ENCODE assay signal across 20 cellular contexts in the genomic region with DNA sequence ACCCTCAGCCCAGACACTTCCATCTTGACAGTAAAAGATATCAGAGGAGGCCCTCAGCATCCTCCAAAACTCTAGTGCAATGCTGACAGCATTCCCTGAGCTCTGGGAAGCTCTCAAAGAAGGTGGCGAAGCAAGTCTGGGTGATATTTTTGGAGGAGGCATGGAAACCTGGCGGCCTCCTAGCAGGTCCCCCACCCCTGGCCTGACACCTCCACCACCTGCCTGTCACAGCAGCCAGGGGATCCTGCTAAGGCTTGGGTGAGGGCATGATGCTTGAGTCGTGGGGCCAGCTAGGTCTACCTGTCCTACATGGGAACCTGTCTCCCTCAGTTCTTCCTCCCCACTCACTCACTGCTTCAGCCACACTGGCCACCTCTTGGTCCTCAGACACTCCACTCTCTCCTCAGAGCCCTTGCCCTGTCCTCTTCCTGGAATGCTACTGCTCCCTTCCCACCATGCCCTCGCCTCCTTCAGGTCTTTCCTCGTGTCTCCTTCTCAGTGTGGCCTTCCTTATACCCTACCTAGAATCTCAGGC. TPM values are rescaled to one million over a fixed set of nuclear protein-coding genes. Genes with fewer than 3 reads are reported as not detected.
A peak's percentile ranks its signal among the peaks of the same experiment; 100 is the strongest.
DNase-seq lines count a peak whose midpoint lies in the region; ATAC-seq and TF ChIP-seq lines count a peak whose summit lies in the region.
"Had no signal": no experiment of that assay in that cellular context is flagged by ENCODE, and none has a peak within 500 bp of the region (broad histone marks: within the 10 kb centered on the region; RNA-seq: fewer than 3 reads in every experiment).

No MANE protein-coding gene starts in this region.

- H3K36me3 Mint-ChIP-seq in activated CD4-positive, alpha-beta T cell treated with anti-CD3 and anti-CD28 coated beads, Interleukin-2, amount 10 ng/mL, durations not matched to agents 24 days and 14 days (ENCODE audit: low read depth) = peaks cover 70% of the 10 kb centered on the region
- H3K36me3 Mint-ChIP-seq in activated naive CD8-positive, alpha-beta T cell treated with anti-CD3 and anti-CD28 coated beads, Interleukin-2, amount 10 ng/mL, durations not matched to agents 7 days and 5 days = peaks cover 86% of the 10 kb centered on the region
- peaks cover 14 to 64% (median 28%) of the 10 kb centered on the region in 5 donors for H3K36me3 Mint-ChIP-seq in naive thymus-derived CD4-positive, alpha-beta T cell
- H3K36me3 Mint-ChIP-seq in activated CD4-positive, alpha-beta memory T cell treated with anti-CD3 and anti-CD28 coated beads for 36 hours = peaks cover 22% of the 10 kb centered on the region

- POLR2A ChIA-PET in activated naive CD8-positive, alpha-beta T cell treated with anti-CD3 and anti-CD28 coated beads, Interleukin-2, amount 10 ng/mL, durations not matched to agents 7 days and 5 days (lab: Charles Lee) = interaction anchor here (0.8 to 1.3 kb wide), 2 partner anchors 8 to 9 kb away, joined by 3 read pairs; a partner anchor contains a TSS
- POLR2A ChIA-PET in naive thymus-derived CD4-positive, alpha-beta T cell (lab: Charles Lee) = no interaction called here
- POLR2A ChIA-PET in activated CD4-positive, alpha-beta memory T cell treated with anti-CD3 and anti-CD28 coated beads for 36 hours (lab: Charles Lee) = interaction anchor here (0.6 kb wide), 1 partner anchor 37 kb away, joined by 3 read pairs; no protein-coding TSS in a partner anchor

- no peak overlapping the region for H3K4me3 ChIP-seq in naive thymus-derived CD4-positive, alpha-beta T cell (ENCODE audit: low read length)
- no peak overlapping the region for H3K4me3 ChIP-seq in thoracic aorta
- H3K4me3 ChIP-seq: pancreas had no signal

- CTCF ChIA-PET in naive thymus-derived CD4-positive, alpha-beta T cell (lab: Charles Lee) = no interaction called here
- CTCF ChIA-PET in activated CD4-positive, alpha-beta memory T cell treated with anti-CD3 and anti-CD28 coated beads for 36 hours (lab: Charles Lee) = interaction anchor here (0.7 to 2.6 kb wide), 2 partner anchors 10 to 91 kb away, joined by 3 to 5 read pairs; no protein-coding TSS in a partner anchor

- H3K27ac ChIP-seq in naive thymus-derived CD4-positive, alpha-beta T cell (ENCODE audit: low read depth, low read length) = peak overlapping the region; percentile 30
- peak overlapping the region; percentile 10 to 55 for H3K27ac ChIP-seq in thoracic aorta
- H3K27ac ChIP-seq: pancreas had no signal

- DNase-seq in activated CD4-positive, alpha-beta T cell treated with anti-CD3 and anti-CD28 coated beads, Interleukin-2, amount 10 ng/mL, durations not matched to agents 24 days and 14 days = no peak
- no peak for DNase-seq in activated CD4-positive, alpha-beta T cell treated with anti-CD3 and anti-CD28 coated beads, Interleukin-2, amount 50 U/mL, for 48 hours
- DNase-seq in activated naive CD8-positive, alpha-beta T cell treated with anti-CD3 and anti-CD28 coated beads, Interleukin-2, amount 10 ng/mL, durations not matched to agents 7 days and 5 days = no peak
- DNase-seq in naive thymus-derived CD4-positive, alpha-beta T cell = no peak
- DNase-seq in thoracic aorta (ENCODE audit: low spot score) (no peak), kidney tubule cell (ENCODE audit: low spot score) (no peak)
- no peak for DNase-seq in activated CD4-positive, alpha-beta memory T cell treated with anti-CD3 and anti-CD28 coated beads for 36 hours
- DNase-seq: activated CD8-positive, alpha-beta memory T cell treated with anti-CD3 and anti-CD28 coated beads, Interleukin-2, amount 50 U/mL, for 4 hours; activated naive CD4-positive, alpha-beta T cell treated with Interleukin-2 at 50 U/mL for 16 hours; NCI-H1436 treated with DMSO at 0.1 percent for 48 hours; small intestine had no signal

- no peaks in the 10 kb centered on the region for H3K27me3 ChIP-seq in naive thymus-derived CD4-positive, alpha-beta T cell (ENCODE audit: control insufficient read depth in 2 of 2, insufficient read depth in 2 of 2, low read length in 2 of 2)
- H3K27me3 ChIP-seq in thoracic aorta (replicated peaks; ENCODE audit: insufficient read depth) = no peaks in the 10 kb centered on the region
- H3K27me3 ChIP-seq: pancreas had no signal

- peaks cover 4% of the 10 kb centered on the region for H3K9me3 Mint-ChIP-seq in activated CD4-positive, alpha-beta T cell treated with anti-CD3 and anti-CD28 coated beads, Interleukin-2, amount 10 ng/mL, durations not matched to agents 24 days and 14 days
- H3K9me3 Mint-ChIP-seq in activated naive CD8-positive, alpha-beta T cell treated with anti-CD3 and anti-CD28 coated beads, Interleukin-2, amount 10 ng/mL, durations not matched to agents 7 days and 5 days = peaks cover 8% of the 10 kb centered on the region
- H3K9me3 Mint-ChIP-seq in naive thymus-derived CD4-positive, alpha-beta T cell = peaks cover 0 to 10% (median 2%) of the 10 kb centered on the region in 11 donors
- H3K9me3 Mint-ChIP-seq in activated CD4-positive, alpha-beta memory T cell treated with anti-CD3 and anti-CD28 coated beads for 36 hours = peaks cover 10% of the 10 kb centered on the region

- no peak for TF ChIP-seq CTCF in thoracic aorta (IDR thresholded peaks at IDR 0.05)

- peaks cover 0 to 14% (median 0%) of the 10 kb centered on the region in 3 experiments for H3K36me3 ChIP-seq in naive thymus-derived CD4-positive, alpha-beta T cell (ENCODE audit: control insufficient read depth in 2 of 3, insufficient read depth in 3 of 3, low read length in 3 of 3)
- H3K36me3 ChIP-seq in thoracic aorta = peaks cover 26% of the 10 kb centered on the region

- intact Hi-C loops in activated CD4-positive, alpha-beta T cell treated with anti-CD3 and anti-CD28 coated beads, Interleukin-2, amount 10 ng/mL, durations not matched to agents 24 days and 14 days (cut with micrococcal nuclease) = loop anchor here (10.0 kb wide), 1 partner anchor 485 kb away; no protein-coding TSS in a partner anchor
- intact Hi-C loops in naive thymus-derived CD4-positive, alpha-beta T cell (cut with micrococcal nuclease) = loop anchor here (10.0 kb wide), 2 partner anchors 135 to 805 kb away; a partner anchor contains a TSS
- intact Hi-C loops in activated CD4-positive, alpha-beta memory T cell treated with anti-CD3 and anti-CD28 coated beads for 36 hours (cut with micrococcal nuclease) = loop anchor here (10.0 kb wide), 1 partner anchor 485 kb away; no protein-coding TSS in a partner anchor

- no peak overlapping the region for H3K4me3 Mint-ChIP-seq in activated CD4-positive, alpha-beta T cell treated with anti-CD3 and anti-CD28 coated beads, Interleukin-2, amount 10 ng/mL, durations not matched to agents 24 days and 14 days
- H3K4me3 Mint-ChIP-seq in activated naive CD8-positive, alpha-beta T cell treated with anti-CD3 and anti-CD28 coated beads, Interleukin-2, amount 10 ng/mL, durations not matched to agents 7 days and 5 days = no peak overlapping the region
- peak overlapping the region in 4 of 10 donors; percentile 14 to 52 (median 38) for H3K4me3 Mint-ChIP-seq in naive thymus-derived CD4-positive, alpha-beta T cell
- H3K4me3 Mint-ChIP-seq in activated CD4-positive, alpha-beta memory T cell treated with anti-CD3 and anti-CD28 coated beads for 36 hours = no peak overlapping the region

- H3K9me3 ChIP-seq in naive thymus-derived CD4-positive, alpha-beta T cell (ENCODE audit: control insufficient read depth in 2 of 3, low read length in 3 of 3) = no peaks in the 10 kb centered on the region
- no peaks in the 10 kb centered on the region for H3K9me3 ChIP-seq in thoracic aorta
- H3K9me3 ChIP-seq: pancreas had no signal

- peaks cover 7 to 35% of the 10 kb centered on the region in 2 donors for H3K4me1 ChIP-seq in naive thymus-derived CD4-positive, alpha-beta T cell (ENCODE audit: control insufficient read depth in 2 of 2, insufficient read depth in 2 of 2, low read length in 2 of 2)
- peaks cover 8 to 72% of the 10 kb centered on the region in 2 donors for H3K4me1 ChIP-seq in thoracic aorta (ENCODE audit: control insufficient read depth in 1 of 2, low read depth in 2 of 2)

- H3K27ac Mint-ChIP-seq in activated CD4-positive, alpha-beta T cell treated with anti-CD3 and anti-CD28 coated beads, Interleukin-2, amount 10 ng/mL, durations not matched to agents 24 days and 14 days = peak overlapping the region; percentile 13
- peak overlapping the region; percentile 24 for H3K27ac Mint-ChIP-seq in activated naive CD8-positive, alpha-beta T cell treated with anti-CD3 and anti-CD28 coated beads, Interleukin-2, amount 10 ng/mL, durations not matched to agents 7 days and 5 days
- H3K27ac Mint-ChIP-seq in naive thymus-derived CD4-positive, alpha-beta T cell = peak overlapping the region in 8 of 9 donors; percentile 51 to 93 (median 81)
- no peak overlapping the region for H3K27ac Mint-ChIP-seq in activated CD4-positive, alpha-beta memory T cell treated with anti-CD3 and anti-CD28 coated beads for 36 hours

- H3K4me1 Mint-ChIP-seq in activated CD4-positive, alpha-beta T cell treated with anti-CD3 and anti-CD28 coated beads, Interleukin-2, amount 10 ng/mL, durations not matched to agents 24 days and 14 days = peaks cover 43% of the 10 kb centered on the region
- H3K4me1 Mint-ChIP-seq in activated naive CD8-positive, alpha-beta T cell treated with anti-CD3 and anti-CD28 coated beads, Interleukin-2, amount 10 ng/mL, durations not matched to agents 7 days and 5 days = peaks cover 69% of the 10 kb centered on the region
- H3K4me1 Mint-ChIP-seq in naive thymus-derived CD4-positive, alpha-beta T cell = peaks cover 41 to 91% (median 84%) of the 10 kb centered on the region in 7 donors
- peaks cover 55% of the 10 kb centered on the region for H3K4me1 Mint-ChIP-seq in activated CD4-positive, alpha-beta memory T cell treated with anti-CD3 and anti-CD28 coated beads for 36 hours (ENCODE audit: low read depth)

- ATAC-seq in activated naive CD8-positive, alpha-beta T cell treated with anti-CD3 and anti-CD28 coated beads, Interleukin-2, amount 10 ng/mL, durations not matched to agents 7 days and 5 days (ENCODE audit: low read depth) = no peak
- no peak for ATAC-seq in naive thymus-derived CD4-positive, alpha-beta T cell
- ATAC-seq in thoracic aorta (ENCODE audit: insufficient number of reproducible peaks, low FRiP score, low read depth) = no peak
- no peak for ATAC-seq in HG03196 (IDR thresholded peaks at IDR 0.05; ENCODE audit: unreplicated experiment)
- ATAC-seq: pancreas had no signal

- no peaks in the 10 kb centered on the region for H3K27me3 Mint-ChIP-seq in activated CD4-positive, alpha-beta T cell treated with anti-CD3 and anti-CD28 coated beads, Interleukin-2, amount 10 ng/mL, durations not matched to agents 24 days and 14 days
- H3K27me3 Mint-ChIP-seq in activated naive CD8-positive, alpha-beta T cell treated with anti-CD3 and anti-CD28 coated beads, Interleukin-2, amount 10 ng/mL, durations not matched to agents 7 days and 5 days = no peaks in the 10 kb centered on the region
- peaks cover 0 to 3% (median 0%) of the 10 kb centered on the region in 5 donors for H3K27me3 Mint-ChIP-seq in naive thymus-derived CD4-positive, alpha-beta T cell
- H3K27me3 Mint-ChIP-seq in activated CD4-positive, alpha-beta memory T cell treated with anti-CD3 and anti-CD28 coated beads for 36 hours = no peaks in the 10 kb centered on the region

RNA-seq across cellular contexts. Expression of a gene that starts 8.5 kb away (rescaled TPM):
- 66.4 and 69.2 TPM in 2 replicates for total RNA-seq in activated CD4-positive, alpha-beta T cell treated with anti-CD3 and anti-CD28 coated beads, Interleukin-2, amount 10 ng/mL, durations not matched to agents 24 days and 14 days
- total RNA-seq in activated naive CD8-positive, alpha-beta T cell treated with anti-CD3 and anti-CD28 coated beads, Interleukin-2, amount 10 ng/mL, durations not matched to agents 7 days and 5 days = 100 to 1,000 TPM; 105 to 109 TPM
- 100 to 1,000 TPM in 2 of 5 experiments, 10 to 100 TPM in 3; 60.2 to 115 (median 74.7) TPM for total RNA-seq in naive thymus-derived CD4-positive, alpha-beta T cell
- polyA plus RNA-seq in naive thymus-derived CD4-positive, alpha-beta T cell = 10 to 100 TPM; 39.9 to 44.9 TPM
- total RNA-seq in thoracic aorta = 100 to 1,000 TPM in 1 of 2 donors, 10 to 100 TPM in 1; 65.9 to 150 TPM
- total RNA-seq in activated CD4-positive, alpha-beta memory T cell treated with anti-CD3 and anti-CD28 coated beads for 36 hours = 10 to 100 TPM; 57.6 to 58.8 TPM
- total RNA-seq: A172 had no signal

RNA-seq across cellular contexts. Expression of a gene that starts 34.3 kb away (rescaled TPM):
- not detected in 2 replicates for total RNA-seq in activated CD4-positive, alpha-beta T cell treated with anti-CD3 and anti-CD28 coated beads, Interleukin-2, amount 10 ng/mL, durations not matched to agents 24 days and 14 days
- total RNA-seq in activated naive CD8-positive, alpha-beta T cell treated with anti-CD3 and anti-CD28 coated beads, Interleukin-2, amount 10 ng/mL, durations not matched to agents 7 days and 5 days = not detected
- total RNA-seq in naive thymus-derived CD4-positive, alpha-beta T cell = not detected
- not detected for polyA plus RNA-seq in naive thymus-derived CD4-positive, alpha-beta T cell
- total RNA-seq in thoracic aorta = not detected
- not detected for total RNA-seq in activated CD4-positive, alpha-beta memory T cell treated with anti-CD3 and anti-CD28 coated beads for 36 hours
- total RNA-seq: A172; dermis microvascular lymphatic vessel endothelial cell; kidney epithelial cell; mononuclear cell; pancreas; Right ventricle myocardium superior; T-helper 2 cell treated with Interferon-gamma antibody and Interleukin-4, amounts not matched to agents 100 ng/mL and 5 ng/mL, for 36 hours; ureter had no signal
- polyA plus RNA-seq: pancreas, small intestine had no signal
